Comparison of ENCODE assay signal across 9 cellular contexts in genomic region chr4:2059034-2059725, GRCh38. TPM values are rescaled to one million over a fixed set of nuclear protein-coding genes. Genes with fewer than 3 reads are reported as not detected.
DNase-seq lines count a peak whose midpoint lies in the region; ATAC-seq and TF ChIP-seq lines count a peak whose summit lies in the region.
"Had no signal": no experiment of that assay in that cellular context is flagged by ENCODE, and none has a peak within 500 bp of the region (broad histone marks: within the 10 kb centered on the region; RNA-seq: fewer than 3 reads in every experiment).

Gene NAT8L, plus strand, starts transcription at chr4:2059327. Its CDS starts 185 bp downstream, at chr4:2059512.

- H3K18ac ChIP-seq in neuronal stem cell (ENCODE audit: low read length): peak within 1 kb of the TSS; percentile 98

- H3K9me3 ChIP-seq in CD4-positive, alpha-beta T cell (ENCODE audit: control insufficient read depth, low read length): no peaks in the 10 kb centered on the region
- no peaks in the 10 kb centered on the region for H3K9me3 ChIP-seq in neuronal stem cell (replicated peaks in 1 of 2; ENCODE audit: control insufficient read depth in 2 of 2, insufficient read depth in 1 of 2, low read depth in 1 of 2, low read length in 2 of 2)

- H3K4me2 ChIP-seq in neuronal stem cell (ENCODE audit: insufficient read depth, low read length, poor library complexity, severe bottlenecking): peak within 1 kb of the TSS; percentile 86

- no peak within 1 kb of the TSS for H3K27ac ChIP-seq in CD4-positive, alpha-beta T cell (ENCODE audit: low read depth, low read length)
- no peak within 1 kb of the TSS for H3K27ac ChIP-seq in neuronal stem cell (replicated peaks; ENCODE audit: low read length)
- H3K27ac ChIP-seq: epithelial cell of prostate had no signal

- no CpG with 5 or more reads among the region's 122 CpGs for WGBS in neuronal stem cell (ENCODE audit: extremely low coverage in 2 of 2, insufficient read length in 2 of 2, insufficient replicate concordance in 1 of 2), 2 donors

- H4K8ac ChIP-seq in neuronal stem cell (ENCODE audit: low read depth, low read length): peak within 1 kb of the TSS; percentile 82

- H3K36me3 ChIP-seq in neuronal stem cell (replicated peaks in 1 of 2; ENCODE audit: control insufficient read depth in 2 of 2, insufficient read depth in 2 of 2, low read length in 2 of 2): peaks cover 0 to 30% of the 10 kb centered on the region in 2 donors

- peak within 1 kb of the TSS; percentile 3 for H2AK5ac ChIP-seq in neuronal stem cell (ENCODE audit: low read depth, low read length)

- no peak for DNase-seq in CD4-positive, alpha-beta T cell
- DNase-seq in SW480 (ENCODE audit: low spot score) (peak; percentile 32), fibroblast of villous mesenchyme (ENCODE audit: low read depth) (peak; percentile 12), neuronal stem cell (ENCODE audit: low spot score) (no peak)
- DNase-seq in activated CD8-positive, alpha-beta memory T cell treated with anti-CD3 and anti-CD28 coated beads, Interleukin-2, amount 50 U/mL, for 4 hours: no peak

- peak within 1 kb of the TSS; percentile 93 for H2AFZ ChIP-seq in neuronal stem cell (ENCODE audit: low read length)

- peaks cover 36% of the 10 kb centered on the region for H3K27me3 Mint-ChIP-seq in CD4-positive, alpha-beta T cell

- H3K4me1 Mint-ChIP-seq in CD4-positive, alpha-beta T cell (ENCODE audit: low read depth): peaks cover 4% of the 10 kb centered on the region

- no peak for TF ChIP-seq EP300 in Ishikawa (IDR thresholded peaks at IDR 0.05; ENCODE audit: borderline replicate concordance)

- no peak within 1 kb of the TSS for H2BK120ac ChIP-seq in neuronal stem cell (ENCODE audit: low read depth, low read length)

- H3K4me1 ChIP-seq in neuronal stem cell (ENCODE audit: control insufficient read depth in 2 of 2, insufficient read depth in 1 of 2, low read depth in 1 of 2, low read length in 2 of 2): peaks cover 1 to 24% of the 10 kb centered on the region in 2 donors

- H2BK15ac ChIP-seq in neuronal stem cell (ENCODE audit: low read length): peak within 1 kb of the TSS; percentile 85

- no peak within 1 kb of the TSS for H3K14ac ChIP-seq in neuronal stem cell (ENCODE audit: low read length)

- POLR2A ChIA-PET in CD4-positive, alpha-beta T cell (lab: Charles Lee): interaction anchor here (1.6 kb wide), 1 partner anchor 51 kb away, joined by 4 read pairs; the partner anchor contains the start of gene NELFA

- peak within 1 kb of the TSS; percentile 66 for H2BK5ac ChIP-seq in neuronal stem cell (ENCODE audit: low read length)

- intact Hi-C loops in CD4-positive, alpha-beta T cell (cut with DNase I, micrococcal nuclease): no loop called here

- H3K4me3 Mint-ChIP-seq in CD4-positive, alpha-beta T cell: no peak within 1 kb of the TSS

- no peak for TF ChIP-seq RAD21 in Ishikawa (IDR thresholded peaks at IDR 0.05; ENCODE audit: low read depth)

- H3K4me3 ChIP-seq in fibroblast of villous mesenchyme (ENCODE audit: low read depth, low read length): peak within 1 kb of the TSS; percentile 46
- H3K4me3 ChIP-seq in neuronal stem cell (ENCODE audit: low read length in 2 of 2): peak within 1 kb of the TSS; percentile 71 to 91

- no peak within 1 kb of the TSS for H3K4ac ChIP-seq in neuronal stem cell (ENCODE audit: low read length)

- TF ChIP-seq CTCF in CD4-positive, alpha-beta T cell (IDR thresholded peaks at IDR 0.05): no peak
- TF ChIP-seq CTCF in fibroblast of villous mesenchyme (IDR thresholded peaks at IDR 0.05; ENCODE audit: insufficient read depth, low read depth, low read length): no peak

- peak within 1 kb of the TSS; percentile 84 for H3K9ac ChIP-seq in neuronal stem cell (ENCODE audit: low read depth, low read length, poor library complexity)

- no peaks in the 10 kb centered on the region for H3K9me3 Mint-ChIP-seq in CD4-positive, alpha-beta T cell

- H3K27ac Mint-ChIP-seq in CD4-positive, alpha-beta T cell: no peak within 1 kb of the TSS

- no peak within 1 kb of the TSS for H4K91ac ChIP-seq in neuronal stem cell (ENCODE audit: low read depth, low read length, poor library complexity)

- H2BK12ac ChIP-seq in neuronal stem cell (ENCODE audit: low read length): no peak within 1 kb of the TSS

- ATAC-seq in CD4-positive, alpha-beta T cell (ENCODE audit: poor library complexity): peak; percentile 14
- ATAC-seq in HG02759 (IDR thresholded peaks at IDR 0.05; ENCODE audit: unreplicated experiment): no peak
- no peak for ATAC-seq in GM21528 (IDR thresholded peaks at IDR 0.05; ENCODE audit: low FRiP score, unreplicated experiment)

- CTCF ChIA-PET in CD4-positive, alpha-beta T cell (lab: Charles Lee): no interaction called here

- H3K79me1 ChIP-seq in neuronal stem cell (ENCODE audit: low read depth, low read length): peaks cover 7% of the 10 kb centered on the region

- peaks cover 46% of the 10 kb centered on the region for H3K27me3 ChIP-seq in CD4-positive, alpha-beta T cell (ENCODE audit: control insufficient read depth, insufficient read depth, low read length)
- peaks cover 0 to 47% (median 12%) of the 10 kb centered on the region in 3 experiments for H3K27me3 ChIP-seq in neuronal stem cell (ENCODE audit: control insufficient read depth in 3 of 3, insufficient read depth in 3 of 3, low read depth in 1 of 3, low read length in 3 of 3)

- H3K23ac ChIP-seq in neuronal stem cell (ENCODE audit: low read depth, low read length, poor library complexity): peak within 1 kb of the TSS; percentile 97

- H3K36me3 Mint-ChIP-seq in CD4-positive, alpha-beta T cell (ENCODE audit: low read depth): no peaks in the 10 kb centered on the region

TF ChIP-seq in Ishikawa, 13 proteins besides CTCF, POLR2A, EP300 and RAD21:
- TF ChIP-seq REST (IDR thresholded peaks at IDR 0.05; ENCODE audit: low read depth) (no peak), USF1 (IDR thresholded peaks at IDR 0.05) (peak; percentile 89), ZBTB7A (IDR thresholded peaks at IDR 0.05; ENCODE audit: low read depth) (peak; percentile 61; the same call in 1 of the 2 replicates), EGR1 (IDR thresholded peaks at IDR 0.05) (peak; percentile 95), MAX (IDR thresholded peaks at IDR 0.05) (peak; percentile 69), YY1 (IDR thresholded peaks at IDR 0.05; ENCODE audit: low read depth) (no peak), FOXM1 (IDR thresholded peaks at IDR 0.05; ENCODE audit: borderline replicate concordance, low read depth) (no peak), TCF12 (IDR thresholded peaks at IDR 0.05; ENCODE audit: low read depth) (peak; percentile 30; the same call in 1 of the 2 replicates)

RNA-seq across cellular contexts. Expression of gene NAT8L, which starts in this region (rescaled TPM):
- total RNA-seq in CD4-positive, alpha-beta T cell: not detected
- total RNA-seq in fibroblast of villous mesenchyme: under 0.01 TPM in 2 replicates
- polyA plus RNA-seq in neuronal stem cell (2013, experiment 1 of 2): 5.1 TPM
- polyA plus RNA-seq in neuronal stem cell (2013, experiment 2 of 2): 5.2 TPM

Comparison
In these comparisons a context has a peak if more than half of its experiments do, and no peak if none do; other contexts are left out.
1. Peak in ATAC-seq in CD4-positive, alpha-beta T cell; RNA of the gene not detected or under 1 TPM.
2. Peak in DNase-seq and H3K4me3 ChIP-seq in fibroblast of villous mesenchyme; RNA of the gene not detected or under 1 TPM.